8 cellular contexts compared by ENCODE assay signal in the genomic region with DNA sequence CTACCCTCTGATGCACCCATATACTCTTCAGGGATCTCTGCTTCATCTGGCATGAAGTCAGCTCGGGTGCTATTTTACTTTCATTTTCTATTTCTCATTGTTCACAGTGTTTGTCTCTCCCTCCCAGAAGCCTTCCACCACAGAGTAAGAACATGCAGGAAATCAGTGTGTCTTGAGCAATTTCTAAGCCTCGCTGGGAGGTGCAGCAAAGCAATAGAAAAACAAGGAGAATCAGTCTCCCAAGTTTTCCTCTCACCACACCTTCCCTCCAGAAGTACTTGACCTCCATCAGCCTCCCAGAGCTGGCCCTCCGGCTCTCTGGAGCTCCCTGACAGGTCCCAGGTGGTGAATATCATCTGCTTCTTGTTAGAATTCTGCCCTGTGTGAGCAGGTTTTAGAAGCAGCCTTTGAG.
DNase-seq lines count a peak whose midpoint lies in the region; ATAC-seq and TF ChIP-seq lines count a peak whose summit lies in the region.

No MANE protein-coding gene starts in this region.

- no peaks in the 10 kb centered on the region for H3K27me3 ChIP-seq in GM06990 (replicated peaks; ENCODE audit: control insufficient read depth, insufficient read depth, low read length)
- H3K27me3 ChIP-seq in HL-60 (ENCODE audit: insufficient read depth, poor library complexity, severe bottlenecking): no peaks in the 10 kb centered on the region
- H3K27me3 ChIP-seq in RWPE2 (ENCODE audit: insufficient read depth, poor library complexity, severe bottlenecking): no peaks in the 10 kb centered on the region
- no peaks in the 10 kb centered on the region for H3K27me3 ChIP-seq in HAP-1 (ENCODE audit: low read depth)

- H3K4me3 ChIP-seq in GM06990 (replicated peaks; ENCODE audit: low read depth, low read length): peak overlapping the region; percentile 43
- peak overlapping the region; percentile 12 for H3K4me3 ChIP-seq in HL-60 (replicated peaks; ENCODE audit: insufficient read depth, low read length)
- H3K4me3 ChIP-seq in RWPE2 (ENCODE audit: severe bottlenecking): peak overlapping the region; percentile 6
- H3K4me3 ChIP-seq in HAP-1: no peak overlapping the region

- intact Hi-C loops in dendritic cell treated with granulocyte-macrophage colony-stimulating factor and Interleukin-4, amounts not matched to agents 40 ng/mL and 50 ng/mL, for 4 days (cut with micrococcal nuclease): no loop called here

- in situ Hi-C loops in HAP-1 (cut with MboI; ENCODE audit: low sequenced_read_pairs): no loop called here

- peak; percentile 100 for ATAC-seq in GM21423 (IDR thresholded peaks at IDR 0.05; ENCODE audit: unreplicated experiment)
- ATAC-seq in RWPE2 (ENCODE audit: low read depth): peak; percentile 73
- peak in 1 of 2 donors; percentile 27 for ATAC-seq in naive B cell (ENCODE audit: low read depth in 2 of 2)

- peaks cover 8% of the 10 kb centered on the region for H3K4me1 Mint-ChIP-seq in dendritic cell treated with granulocyte-macrophage colony-stimulating factor and Interleukin-4, amounts not matched to agents 40 ng/mL and 50 ng/mL, for 4 days (ENCODE audit: low read depth)
- H3K4me1 Mint-ChIP-seq in naive B cell: peaks cover 4 to 12% (median 10%) of the 10 kb centered on the region in 3 donors

- H3K4me1 ChIP-seq in RWPE2 (ENCODE audit: insufficient read depth, poor library complexity, severe bottlenecking) (peaks cover 11% of the 10 kb centered on the region), HAP-1 (no peaks in the 10 kb centered on the region)

- peak overlapping the region; percentile 73 for H3K4me3 Mint-ChIP-seq in dendritic cell treated with granulocyte-macrophage colony-stimulating factor and Interleukin-4, amounts not matched to agents 40 ng/mL and 50 ng/mL, for 4 days
- H3K4me3 Mint-ChIP-seq in naive B cell: peak overlapping the region in 7 of 8 donors; percentile 27 to 68 (median 54)

- H3K9me3 ChIP-seq in RWPE2 (ENCODE audit: severe bottlenecking): no peaks in the 10 kb centered on the region
- no peaks in the 10 kb centered on the region for H3K9me3 ChIP-seq in HAP-1

- no peaks in the 10 kb centered on the region for H3K36me3 Mint-ChIP-seq in dendritic cell treated with granulocyte-macrophage colony-stimulating factor and Interleukin-4, amounts not matched to agents 40 ng/mL and 50 ng/mL, for 4 days (ENCODE audit: low read depth)
- H3K36me3 Mint-ChIP-seq in naive B cell: no peaks in the 10 kb centered on the region

- no peaks in the 10 kb centered on the region for H3K27me3 Mint-ChIP-seq in dendritic cell treated with granulocyte-macrophage colony-stimulating factor and Interleukin-4, amounts not matched to agents 40 ng/mL and 50 ng/mL, for 4 days
- H3K27me3 Mint-ChIP-seq in naive B cell: peaks cover 3 to 12% (median 11%) of the 10 kb centered on the region in 3 donors

- H3K9me3 Mint-ChIP-seq in dendritic cell treated with granulocyte-macrophage colony-stimulating factor and Interleukin-4, amounts not matched to agents 40 ng/mL and 50 ng/mL, for 4 days: peaks cover 9% of the 10 kb centered on the region
- H3K9me3 Mint-ChIP-seq in naive B cell: peaks cover 4 to 17% (median 6%) of the 10 kb centered on the region in 7 donors

- TF ChIP-seq CTCF in GM06990 (IDR thresholded peaks at IDR 0.05; ENCODE audit: insufficient read depth, low read length, poor library complexity, severe bottlenecking) (no peak), HL-60 (IDR thresholded peaks at IDR 0.05; ENCODE audit: insufficient read depth, low read length) (no peak), RWPE2 (IDR thresholded peaks at IDR 0.05; ENCODE audit: poor library complexity, severe bottlenecking) (no peak)

- H3K27ac Mint-ChIP-seq in dendritic cell treated with granulocyte-macrophage colony-stimulating factor and Interleukin-4, amounts not matched to agents 40 ng/mL and 50 ng/mL, for 4 days: peak overlapping the region; percentile 67
- peak overlapping the region in 5 of 6 donors; percentile 16 to 83 (median 41) for H3K27ac Mint-ChIP-seq in naive B cell

- H3K27ac ChIP-seq in HL-60 (replicated peaks): no peak overlapping the region
- peak overlapping the region; percentile 40 for H3K27ac ChIP-seq in RWPE2 (ENCODE audit: poor library complexity, severe bottlenecking)

- DNase-seq in GM06990 (ENCODE audit: extremely low read depth, insufficient read length): peak; percentile 54
- DNase-seq in HL-60 (ENCODE audit: low read depth in 1 of 2, low spot score in 1 of 2): peak in 1 of 2 experiments; percentile 18
- DNase-seq in RWPE2 (ENCODE audit: low spot score): no peak
- no peak for DNase-seq in naive B cell
- no peak for DNase-seq in HAP-1 (ENCODE audit: low spot score in 2 of 2)
- no peak for DNase-seq in NCI-H1930 (lab: John Stamatoyannopoulos, UW)

- H3K36me3 ChIP-seq in GM06990 (ENCODE audit: control insufficient read depth, insufficient read depth, low read length): no peaks in the 10 kb centered on the region
- no peaks in the 10 kb centered on the region for H3K36me3 ChIP-seq in RWPE2 (ENCODE audit: low read depth)
- no peaks in the 10 kb centered on the region for H3K36me3 ChIP-seq in HAP-1 (replicated peaks)
